In the genomic region with DNA sequence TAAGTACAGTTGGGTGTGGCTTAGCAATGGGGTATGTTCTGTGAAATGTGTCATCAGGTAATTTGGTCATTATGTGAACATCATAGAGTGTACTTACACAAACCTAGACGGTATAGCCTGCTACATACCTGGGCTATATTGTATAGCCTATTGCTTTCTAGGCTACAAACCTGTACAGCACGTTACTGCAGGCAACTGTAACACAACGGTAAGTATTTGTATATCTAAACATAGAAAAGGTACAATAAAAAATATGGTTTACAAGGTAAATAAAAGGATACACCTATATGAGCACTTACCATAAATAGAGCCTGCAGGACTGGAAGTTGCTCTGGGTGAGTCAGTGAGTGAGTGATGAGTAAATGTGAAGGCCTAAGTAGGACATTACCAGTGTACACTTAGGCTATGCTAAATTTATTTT, we compare ENCODE assay signal across 20 cellular contexts.
DNase-seq lines count a peak whose midpoint lies in the region; ATAC-seq and TF ChIP-seq lines count a peak whose summit lies in the region.
"Had no signal": no experiment of that assay in that cellular context is flagged by ENCODE, and none has a peak within 500 bp of the region (broad histone marks: within the 10 kb centered on the region; RNA-seq: fewer than 3 reads in every experiment).

No MANE protein-coding gene starts in this region.

- no peak for ATAC-seq in GM21825 (IDR thresholded peaks at IDR 0.05; ENCODE audit: unreplicated experiment)
- ATAC-seq in HG02938 (IDR thresholded peaks at IDR 0.05; ENCODE audit: unreplicated experiment), result no peak

- no peaks in the 10 kb centered on the region for H3K9me3 ChIP-seq in osteoblast (ENCODE audit: low read depth, low read length)
- H3K9me3 ChIP-seq: SJSA1, uterus had no signal

- DNase-seq in EH (ENCODE audit: low read depth) (peak; percentile 31), NCI-H526 treated with DMSO at 0.1 percent for 48 hours (lab: John Stamatoyannopoulos, UW) (peak; percentile 87), choroid plexus epithelial cell (ENCODE audit: low read depth) (peak; percentile 26), osteoblast (ENCODE audit: insufficient read length, low spot score, missing footprints) (no peak), islet precursor cell (no peak)
- DNase-seq in activated T-cell treated with anti-CD3 and anti-CD28 coated beads, Interleukin-2, amount 50 U/mL, for 48 hours, result no peak
- DNase-seq: activated CD4-positive, alpha-beta memory T cell treated with anti-CD3 and anti-CD28 coated beads, Interleukin-2, amount 10 ng/mL, durations not matched to agents 7 days and 5 days; activated CD4-positive, CD25-positive, alpha-beta regulatory T cell; activated T-cell treated with anti-CD3 and anti-CD28 coated beads, Interleukin-2, amount 50 U/mL, for 1 hour; CD4-positive, CD25-positive, alpha-beta regulatory T cell; NCI-H1092 treated with DMSO at 0.1 percent for 48 hours; NCI-H2081 treated with DMSO at 0.1 percent for 48 hours; NCI-H524 treated with DMSO at 0.1 percent for 48 hours; OCI-M1; uterus had no signal

- H3K27ac ChIP-seq in osteoblast (ENCODE audit: low read depth, low read length), result peak overlapping the region; percentile 47
- H3K27ac ChIP-seq: coronary artery, KMS-11, SJSA1, uterus had no signal

- no peak overlapping the region for H3K4me2 ChIP-seq in osteoblast (ENCODE audit: insufficient read depth, low read length)
- H3K4me2 ChIP-seq: KMS-11 had no signal

- H3K79me2 ChIP-seq in osteoblast (ENCODE audit: insufficient read depth, low read length), result no peaks in the 10 kb centered on the region

- no peaks in the 10 kb centered on the region for H4K20me1 ChIP-seq in osteoblast (ENCODE audit: insufficient read depth, low read length)

- H3K4me3 ChIP-seq in choroid plexus epithelial cell (ENCODE audit: low read depth, low read length) (no peak overlapping the region), osteoblast (ENCODE audit: insufficient read depth, low read length) (no peak overlapping the region)
- H3K4me3 ChIP-seq: coronary artery, SJSA1, uterus had no signal

- H3K27me3 ChIP-seq in osteoblast (ENCODE audit: insufficient read depth, low read length), result no peaks in the 10 kb centered on the region
- H3K27me3 ChIP-seq: SJSA1, uterus had no signal

- H3K36me3 ChIP-seq in osteoblast (ENCODE audit: insufficient read depth, low read length), result peaks cover 4% of the 10 kb centered on the region
- H3K36me3 ChIP-seq: SJSA1, uterus had no signal

- no peak overlapping the region for H2AFZ ChIP-seq in osteoblast (ENCODE audit: low read length)

- peaks cover 13% of the 10 kb centered on the region for H3K4me1 ChIP-seq in osteoblast (ENCODE audit: insufficient read depth, low read length)
- H3K4me1 ChIP-seq: SJSA1, uterus had no signal

- TF ChIP-seq CTCF in choroid plexus epithelial cell (conservative IDR thresholded peaks at IDR 0.05; ENCODE audit: low read depth, low read length), result no peak
- TF ChIP-seq CTCF in osteoblast (IDR thresholded peaks at IDR 0.05; ENCODE audit: extremely low read depth, low read depth, low read length), result no peak

Comparison
In these comparisons a context has a peak if more than half of its experiments do, and no peak if none do; other contexts are left out.
1. DNase-seq: peak in EH (single experiment), NCI-H526 treated with DMSO at 0.1 percent for 48 hours (single experiment) and choroid plexus epithelial cell (single experiment); none in osteoblast (single experiment), islet precursor cell (single experiment) and activated T-cell treated with anti-CD3 and anti-CD28 coated beads, Interleukin-2, amount 50 U/mL, for 48 hours (0 of 2).